In genomic region chr2:36367497-36368353, GRCh38 we compare ENCODE assay signal across 15 cellular contexts. TPM values are rescaled to one million over a fixed set of nuclear protein-coding genes. Genes with fewer than 3 reads are reported as not detected.
A peak's percentile ranks its signal among the peaks of the same experiment; 100 is the strongest.
DNase-seq lines count a peak whose midpoint lies in the region; ATAC-seq, FAIRE-seq and TF ChIP-seq lines count a peak whose summit lies in the region.
"Had no signal": no experiment of that assay in that cellular context is flagged by ENCODE, and none has a peak within 500 bp of the region (broad histone marks: within the 10 kb centered on the region; RNA-seq: fewer than 3 reads in every experiment).

No MANE protein-coding gene starts in this region.

- no peak overlapping the region for H3K4me3 Mint-ChIP-seq in progenitor cell of endocrine pancreas (ENCODE audit: low read depth)

- H3K4me1 Mint-ChIP-seq in progenitor cell of endocrine pancreas (ENCODE audit: low read depth), result peaks cover 47% of the 10 kb centered on the region

- no peaks in the 10 kb centered on the region for H3K36me3 Mint-ChIP-seq in progenitor cell of endocrine pancreas (ENCODE audit: insufficient read depth)

- no peaks in the 10 kb centered on the region for H3K9me3 Mint-ChIP-seq in progenitor cell of endocrine pancreas (ENCODE audit: low read depth)

- H3K36me3 ChIP-seq in RWPE2 (ENCODE audit: low read depth), result peaks cover 16% of the 10 kb centered on the region

- H3K27me3 Mint-ChIP-seq in progenitor cell of endocrine pancreas, result no peaks in the 10 kb centered on the region

- DNase-seq in ELF-1 (ENCODE audit: low read depth, low spot score), result peak; percentile 62
- DNase-seq in RWPE2 (ENCODE audit: low spot score), result no peak
- DNase-seq in fibroblast of the aortic adventitia (ENCODE audit: low read depth), result peak; percentile 57
- no peak for DNase-seq in progenitor cell of endocrine pancreas (ENCODE audit: low spot score, unreplicated experiment)
- no peak for DNase-seq in stimulated activated naive CD4-positive, alpha-beta T cell (lab: John Stamatoyannopoulos, UW)
- no peak for DNase-seq in GM19239 (ENCODE audit: insufficient read length, low spot score)
- DNase-seq in NCI-H1436 treated with DMSO at 0.1 percent for 48 hours (lab: John Stamatoyannopoulos, UW), result no peak
- DNase-seq in cerebellar nuclear complex (lab: John Stamatoyannopoulos, UW), result no peak
- DNase-seq: activated CD4-positive, CD25-positive, alpha-beta regulatory T cell; activated gamma-delta T cell treated with Interleukin-2 at 50 U/mL for 16 hours; left ventricle myocardium superior; NCI-H1417 had no signal

- H3K4me3 ChIP-seq in RWPE2 (ENCODE audit: severe bottlenecking), result peak overlapping the region; percentile 0
- H3K4me3 ChIP-seq in fibroblast of the aortic adventitia (ENCODE audit: low read depth, low read length), result peak overlapping the region; percentile 7
- H3K4me3 ChIP-seq: GM12878 had no signal

- FAIRE-seq in GM19239 (lab: Jason Lieb, UNC), result no peak
- FAIRE-seq: endometrium, GM12878 had no signal

- ATAC-seq in RWPE2 (ENCODE audit: low read depth), result peak; percentile 50
- ATAC-seq: GM12878, left ventricle myocardium superior had no signal

- peak overlapping the region; percentile 60 for H3K27ac Mint-ChIP-seq in progenitor cell of endocrine pancreas

- peaks cover 93% of the 10 kb centered on the region for H3K4me1 ChIP-seq in RWPE2 (ENCODE audit: insufficient read depth, poor library complexity, severe bottlenecking)

- no peaks in the 10 kb centered on the region for H3K9me3 ChIP-seq in RWPE2 (ENCODE audit: severe bottlenecking)

- peak overlapping the region; percentile 98 for H3K27ac ChIP-seq in RWPE2 (ENCODE audit: poor library complexity, severe bottlenecking)
- H3K27ac ChIP-seq: C4-2B had no signal

- no peaks in the 10 kb centered on the region for H3K27me3 ChIP-seq in RWPE2 (ENCODE audit: insufficient read depth, poor library complexity, severe bottlenecking)

- TF ChIP-seq CTCF in RWPE2 (IDR thresholded peaks at IDR 0.05; ENCODE audit: poor library complexity, severe bottlenecking) (no peak), fibroblast of the aortic adventitia (IDR thresholded peaks at IDR 0.05; ENCODE audit: insufficient read depth, low read length) (no peak), progenitor cell of endocrine pancreas (IDR thresholded peaks at IDR 0.05; ENCODE audit: unreplicated experiment) (no peak)

RNA-seq across cellular contexts. Expression of gene CRIM1, which starts 12.1 kb away (rescaled TPM):
- total RNA-seq in fibroblast of the aortic adventitia (ENCODE audit: low replicate concordance), result 100 and 108 TPM in 2 replicates
- total RNA-seq in progenitor cell of endocrine pancreas, result 25.8 and 33.8 TPM in 2 replicates

Comparison
In these comparisons a context has a peak if more than half of its experiments do, and no peak if none do; other contexts are left out.
1. DNase-seq: peak in ELF-1 (single experiment) and fibroblast of the aortic adventitia (single experiment); none in RWPE2 (single experiment), progenitor cell of endocrine pancreas (single experiment), stimulated activated naive CD4-positive, alpha-beta T cell (0 of 6), GM19239 (single experiment), NCI-H1436 treated with DMSO at 0.1 percent for 48 hours (single experiment) and cerebellar nuclear complex (0 of 2).